Comparison of ENCODE assay signal across 8 cellular contexts in the genomic region with DNA sequence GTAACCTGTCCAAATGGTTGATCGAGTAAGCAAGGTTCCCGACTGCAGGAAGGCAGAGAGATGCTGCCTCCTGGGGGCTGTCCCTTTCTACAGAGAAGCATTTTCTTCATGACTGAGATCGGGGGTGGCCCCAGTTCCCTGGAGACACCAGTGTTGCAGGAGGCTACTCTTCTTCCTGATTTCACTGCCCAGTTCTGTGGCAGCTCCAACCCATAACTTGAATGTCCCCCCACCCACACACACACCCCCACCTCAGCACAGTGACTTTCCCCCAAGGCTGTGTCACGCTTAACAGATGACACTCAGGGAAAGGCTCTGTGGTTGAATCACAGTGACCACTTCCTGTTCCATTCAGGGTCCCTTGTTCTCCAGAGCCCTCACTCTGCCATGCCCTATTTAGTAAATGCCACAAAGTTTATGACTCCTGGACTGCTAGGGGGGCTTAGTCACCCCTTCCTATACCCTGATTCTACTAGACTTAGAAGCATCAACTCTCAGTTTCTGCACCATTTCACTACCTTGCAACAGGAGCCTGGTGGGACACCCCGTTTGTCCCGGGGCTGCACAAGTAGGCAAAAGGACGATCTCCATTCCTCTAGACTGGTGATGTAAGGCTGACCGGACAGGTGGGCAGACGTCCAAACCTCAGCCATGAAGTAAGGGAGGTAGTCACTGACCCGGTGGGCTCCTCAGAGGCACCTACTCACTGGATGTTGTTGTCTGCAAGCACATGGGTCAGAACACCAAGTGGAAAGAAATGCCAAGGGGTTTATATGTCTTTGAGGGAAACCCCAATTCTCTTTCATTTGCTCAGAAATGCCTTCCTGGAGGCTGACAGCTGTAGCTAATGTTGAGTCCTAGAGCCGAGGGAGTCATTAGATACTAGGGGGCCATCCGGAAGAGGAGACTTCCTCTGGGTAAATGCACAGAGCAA. TPM values are rescaled to one million over a fixed set of nuclear protein-coding genes. Genes with fewer than 3 reads are reported as not detected.
A peak's percentile ranks its signal among the peaks of the same experiment; 100 is the strongest.
DNase-seq lines count a peak whose midpoint lies in the region; ATAC-seq, FAIRE-seq and TF ChIP-seq lines count a peak whose summit lies in the region.

No MANE protein-coding gene starts in this region.

- no peak overlapping the region for H3K4me3 ChIP-seq in CD4-positive, CD25-positive, alpha-beta regulatory T cell (ENCODE audit: low read depth, low read length)
- H3K4me3 ChIP-seq in K562 (no peak overlapping the region), tibial artery (no peak overlapping the region)

- H3K4me3 Mint-ChIP-seq in CD4-positive, CD25-positive, alpha-beta regulatory T cell = no peak overlapping the region

- H3K79me2 ChIP-seq in K562 (ENCODE audit: control insufficient read depth, insufficient read depth, low read length) = no peaks in the 10 kb centered on the region

- peak overlapping the region in 2 of 3 donors; percentile 25 to 49 for H3K27ac Mint-ChIP-seq in CD4-positive, CD25-positive, alpha-beta regulatory T cell

- BruUV-seq in K562 (replicated peaks; lab: Mats Ljungman, UMichigan) = no TSS peak

- peak; percentile 10 to 66 (median 15) for DNase-seq in CD4-positive, CD25-positive, alpha-beta regulatory T cell
- DNase-seq in T1000 (lab: John Stamatoyannopoulos, UW) = peak; percentile 71
- peak in 2 of 4 experiments; percentile 28 to 54 for DNase-seq in K562 (ENCODE audit: extremely low read depth in 1 of 4, low spot score in 3 of 4)
- DNase-seq in myocyte (ENCODE audit: low read depth) = peak; percentile 68
- DNase-seq in HuH-7 (ENCODE audit: low spot score) = no peak
- no peak for DNase-seq in tibial artery

- peaks cover 6 to 25% (median 15%) of the 10 kb centered on the region in 4 donors for H3K4me1 Mint-ChIP-seq in CD4-positive, CD25-positive, alpha-beta regulatory T cell

- no peak for TF ChIP-seq EP300 in K562 (IDR thresholded peaks at IDR 0.05; ENCODE audit: low read length)

- H2AFZ ChIP-seq in K562 (ENCODE audit: low read depth, low read length) = peak overlapping the region; percentile 59

- intact Hi-C loops in K562 (cut with micrococcal nuclease) (loop anchor here (1.0 to 5.0 kb wide), 3 partner anchors 34 to 225 kb away; no protein-coding TSS in a partner anchor), tibial artery (cut with DNase I; ENCODE audit: low total_unique reads) (no loop called here)

- peak; percentile 76 for FAIRE-seq in K562 (lab: Jason Lieb, UNC)

- H3K36me3 Mint-ChIP-seq in CD4-positive, CD25-positive, alpha-beta regulatory T cell = no peaks in the 10 kb centered on the region

- POLR2A ChIA-PET in K562 (lab: Yijun Ruan, JAX) = no interaction called here

- no peaks in the 10 kb centered on the region for H3K9me3 ChIP-seq in CD4-positive, CD25-positive, alpha-beta regulatory T cell (ENCODE audit: control insufficient read depth in 2 of 2, low read length in 2 of 2)
- H3K9me3 ChIP-seq in K562 (replicated peaks; ENCODE audit: control insufficient read depth, insufficient read depth, low read depth, low read length) (no peaks in the 10 kb centered on the region), tibial artery (no peaks in the 10 kb centered on the region)

- H3K4me1 ChIP-seq in CD4-positive, CD25-positive, alpha-beta regulatory T cell (ENCODE audit: control insufficient read depth, insufficient read depth, low read length, poor library complexity, severe bottlenecking) = peaks cover 11% of the 10 kb centered on the region
- H3K4me1 ChIP-seq in K562 (replicated peaks in 1 of 2; ENCODE audit: control insufficient read depth in 2 of 2, insufficient read depth in 2 of 2, low read length in 2 of 2) (peaks cover 0 to 4% of the 10 kb centered on the region in 2 experiments; a peak in 2 of 5 replicates), tibial artery (no peaks in the 10 kb centered on the region)

- no peak overlapping the region for H3K9ac ChIP-seq in K562 (ENCODE audit: insufficient read depth in 1 of 2, low read depth in 2 of 2, low read length in 2 of 2)

- H3K27me3 ChIP-seq in CD4-positive, CD25-positive, alpha-beta regulatory T cell (ENCODE audit: control insufficient read depth, insufficient read depth, low read length) = no peaks in the 10 kb centered on the region
- no peaks in the 10 kb centered on the region for H3K27me3 ChIP-seq in K562 (ENCODE audit: control insufficient read depth in 2 of 2, insufficient read depth in 2 of 2, low read length in 2 of 2)
- peaks cover 0 to 31% of the 10 kb centered on the region in 2 donors for H3K27me3 ChIP-seq in tibial artery

- TF ChIP-seq POLR2A in K562 (conservative IDR thresholded peaks at IDR 0.05) = no peak

- CTCF ChIA-PET in K562 (lab: Yijun Ruan, JAX; ENCODE audit: low intra/inter-chr PET ratio) = interaction anchor here (0.8 to 1.8 kb wide), 5 partner anchors 148 to 230 kb away, joined by 3 to 13 read pairs (median 4); no protein-coding TSS in a partner anchor

- H3K9me1 ChIP-seq in K562 (ENCODE audit: control insufficient read depth, insufficient read depth, low read length) = no peaks in the 10 kb centered on the region

- ATAC-seq in CD4-positive, CD25-positive, alpha-beta regulatory T cell (ENCODE audit: low read depth in 2 of 2) = peak; percentile 77 to 80
- peak; percentile 86 for ATAC-seq in GM19463 (IDR thresholded peaks at IDR 0.05; ENCODE audit: unreplicated experiment)
- peak; percentile 88 for ATAC-seq in HG03460 (IDR thresholded peaks at IDR 0.05; ENCODE audit: unreplicated experiment)
- peak; percentile 92 for ATAC-seq in K562

- 7% methylated on average over 10 of the region's 12 CpGs for WGBS in K562 (ENCODE audit: insufficient coverage, low coverage, missing lambda C conversion rate)

- in situ Hi-C loops in K562 (cut with MboI) = loop anchor here (25.0 kb wide), 1 partner anchor 399 kb away; no protein-coding TSS in a partner anchor

- H3K27me3 Mint-ChIP-seq in CD4-positive, CD25-positive, alpha-beta regulatory T cell = peaks cover 23% of the 10 kb centered on the region

- TF ChIP-seq CTCF in K562 (IDR thresholded peaks at IDR 0.05 in 2 of 3, conservative IDR thresholded peaks at IDR 0.05 in 1 of 3; ENCODE audit: insufficient read depth in 2 of 3, low read depth in 1 of 3, low read length in 3 of 3) = peak; percentile 60 to 75 (median 62)
- peak in 1 of 2 experiments; percentile 8 for TF ChIP-seq CTCF in tibial artery (IDR thresholded peaks at IDR 0.05)

- H3K4me2 ChIP-seq in K562 (ENCODE audit: insufficient read depth, low read length) = no peak overlapping the region

- H3K27ac ChIP-seq in CD4-positive, CD25-positive, alpha-beta regulatory T cell (ENCODE audit: insufficient read depth, low read length, poor library complexity, severe bottlenecking) = no peak overlapping the region
- H3K27ac ChIP-seq in K562 (ENCODE audit: extremely low read depth, low read depth, low read length) (no peak overlapping the region), tibial artery (no peak overlapping the region)

- TF ChIP-seq RAD21 in K562 (CRISPR knock-in tag; conservative IDR thresholded peaks at IDR 0.05 in 1 of 2, IDR thresholded peaks at IDR 0.05 in 1 of 2) = peak; percentile 77 to 89

- no peaks in the 10 kb centered on the region for H4K20me1 ChIP-seq in K562 (replicated peaks; ENCODE audit: control insufficient read depth, insufficient read depth, low read length)

- no peaks in the 10 kb centered on the region for H3K36me3 ChIP-seq in CD4-positive, CD25-positive, alpha-beta regulatory T cell (ENCODE audit: control insufficient read depth, insufficient read depth, low read length)
- H3K36me3 ChIP-seq in K562 (ENCODE audit: control insufficient read depth, insufficient read depth, low read length) (no peaks in the 10 kb centered on the region), tibial artery (no peaks in the 10 kb centered on the region)

- peaks cover 0 to 2% (median 0%) of the 10 kb centered on the region in 7 donors for H3K9me3 Mint-ChIP-seq in CD4-positive, CD25-positive, alpha-beta regulatory T cell

RNA-seq across cellular contexts. Expression of a gene that starts 31.3 kb away (rescaled TPM):
- total RNA-seq in CD4-positive, CD25-positive, alpha-beta regulatory T cell = 47.7 TPM
- polyA plus RNA-seq in CD4-positive, CD25-positive, alpha-beta regulatory T cell = 10 to 100 TPM; 61.1 to 68.9 (median 67.0) TPM
- total RNA-seq in K562 (2011; cell fraction: chromatin; rRNA removed; ENCODE audit: low replicate concordance) = 3.4 and 23.8 TPM in 2 replicates
- total RNA-seq in K562 (2011; cell fraction: nucleolus; rRNA removed) = 2.0 and 2.6 TPM in 2 replicates
- 6.0 and 6.1 TPM in 2 replicates for total RNA-seq in K562 (2011; cell fraction: nucleoplasm; rRNA removed)
- total RNA-seq in K562 (2014; rRNA removed) = 25.7 and 32.0 TPM in 2 replicates
- 60.9 and 72.4 TPM in 2 replicates for total RNA-seq in K562 (2014; rRNA removed; fragmentation: Illumina TruSeq; extraction: Trizol)
- 57.2 and 61.5 TPM in 2 replicates for total RNA-seq in K562 (2015; rRNA removed; fragmentation: Illumina TruSeq; extraction: Trizol)
- 35.1 and 42.0 TPM in 2 replicates for total RNA-seq in K562 (2021)
- 16.2 and 21.4 TPM in 2 replicates for polyA plus RNA-seq in K562 (2011; rRNA removed)
- polyA plus RNA-seq in K562 (2011; cell fraction: cytosol; rRNA removed) = 2.8 and 6.6 TPM in 2 replicates
- polyA plus RNA-seq in K562 (2011; cell fraction: nucleus; rRNA removed) = 5.5 and 7.9 TPM in 2 replicates
- 31.6 and 34.7 TPM in 2 replicates for polyA plus RNA-seq in K562 (2012)
- polyA plus RNA-seq in K562 (2014; fragmentation: Illumina TruSeq; extraction: Trizol) = 52.7 and 62.6 TPM in 2 replicates
- polyA plus RNA-seq in K562 (2014; fragmentation: Nextera tagmentation; extraction: Ambion mirVana) = 10 to 100 TPM; 21.3 to 24.5 TPM
- polyA plus RNA-seq in K562 (2014; rRNA removed) = 31.6 and 39.3 TPM in 2 replicates
- polyA minus RNA-seq in K562 (2011; rRNA and poly(A)+ RNA removed) = 25.1 and 30.5 TPM in 2 replicates
- 13.5 and 14.9 TPM in 2 replicates for polyA minus RNA-seq in K562 (2011; cell fraction: cytosol; rRNA and poly(A)+ RNA removed)
- polyA minus RNA-seq in K562 (2011; cell fraction: nucleus; rRNA and poly(A)+ RNA removed) = 4.4 and 10.4 TPM in 2 replicates
- total RNA-seq in myocyte = 20.8 and 24.3 TPM in 2 replicates
- 9.0 TPM for polyA plus RNA-seq in myocyte (2012)

RNA-seq across cellular contexts. Expression of a gene that starts 38.5 kb away (rescaled TPM):
- 142 TPM for total RNA-seq in CD4-positive, CD25-positive, alpha-beta regulatory T cell
- polyA plus RNA-seq in CD4-positive, CD25-positive, alpha-beta regulatory T cell = 1 to 10 TPM; 1.3 to 5.1 (median 2.3) TPM
- 4.3 and 7.9 TPM in 2 replicates for total RNA-seq in K562 (2011; cell fraction: chromatin; rRNA removed; ENCODE audit: low replicate concordance)
- 4.7 and 6.2 TPM in 2 replicates for total RNA-seq in K562 (2011; cell fraction: nucleolus; rRNA removed)
- total RNA-seq in K562 (2011; cell fraction: nucleoplasm; rRNA removed) = 3.0 and 4.0 TPM in 2 replicates
- total RNA-seq in K562 (2014; rRNA removed) (1.4 and 2.8 TPM in 2 replicates), K562 (2014; rRNA removed; fragmentation: Illumina TruSeq; extraction: Trizol) (2.2 and 2.3 TPM in 2 replicates), K562 (2015; rRNA removed; fragmentation: Illumina TruSeq; extraction: Trizol) (2.0 and 2.4 TPM in 2 replicates), K562 (2021) (3.4 and 3.5 TPM in 2 replicates), myocyte (6.4 and 10.0 TPM in 2 replicates)
- polyA plus RNA-seq in K562 (2011; rRNA removed) (2.5 and 3.4 TPM in 2 replicates), K562 (2014; fragmentation: Illumina TruSeq; extraction: Trizol) (2.4 TPM in 2 replicates), K562 (2014; fragmentation: Nextera tagmentation; extraction: Ambion mirVana) (under 1 TPM; 0.49 to 0.71 TPM), K562 (2014; rRNA removed) (1.5 and 1.9 TPM in 2 replicates)
- polyA plus RNA-seq in K562 (2011; cell fraction: cytosol; rRNA removed) = 2.9 and 4.8 TPM in 2 replicates
- polyA plus RNA-seq in K562 (2011; cell fraction: nucleus; rRNA removed) = 3.3 and 6.1 TPM in 2 replicates
- 4.0 and 6.8 TPM in 2 replicates for polyA plus RNA-seq in K562 (2012)
- polyA minus RNA-seq in K562 (2011; rRNA and poly(A)+ RNA removed) = 5.1 and 10.5 TPM in 2 replicates
- polyA minus RNA-seq in K562 (2011; cell fraction: cytosol; rRNA and poly(A)+ RNA removed) = 5.7 and 12.0 TPM in 2 replicates
- 3.2 and 4.7 TPM in 2 replicates for polyA minus RNA-seq in K562 (2011; cell fraction: nucleus; rRNA and poly(A)+ RNA removed)
- polyA plus RNA-seq in myocyte (2012) = 6.1 TPM

Comparison
In these comparisons a context has a peak if more than half of its experiments do, and no peak if none do; other contexts are left out.
1. DNase-seq: peak in CD4-positive, CD25-positive, alpha-beta regulatory T cell (3 of 3), T1000 (single experiment) and myocyte (single experiment); none in HuH-7 (single experiment) and tibial artery (0 of 2).
2. RNA of a gene that starts 38.5 kb away (total RNA-seq): 142 TPM in CD4-positive, CD25-positive, alpha-beta regulatory T cell (single experiment); 6.4 to 10.0 TPM in myocyte and 1.4 to 7.9 TPM in K562; every median in the first group is over 10 times any median in the second.
3. Peak in every context shown above with its lines, with median percentiles within 50 percentile points of each other: ATAC-seq.